4 cellular contexts compared by ENCODE assay signal in the genomic region with DNA sequence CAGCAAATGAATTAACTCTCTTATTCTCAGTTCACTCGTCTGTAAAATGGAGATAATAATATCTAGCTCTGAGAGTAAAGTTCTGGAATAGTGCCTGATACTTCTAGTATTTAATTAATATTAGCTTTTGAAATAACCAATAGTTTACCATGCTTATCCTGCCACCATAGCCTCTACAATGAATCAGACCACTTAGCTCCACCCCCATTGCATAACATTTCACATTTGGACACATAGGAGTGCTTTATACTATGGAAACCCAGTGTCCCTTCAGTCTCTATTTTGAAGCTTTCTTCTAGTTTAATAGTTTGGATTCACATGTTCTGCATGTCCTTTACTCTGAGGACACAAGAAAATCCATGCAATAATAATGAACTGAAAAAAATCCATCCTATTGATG.
"Had no signal": no experiment of that assay in that cellular context is flagged by ENCODE, and none has a peak within 500 bp of the region (broad histone marks: within the 10 kb centered on the region; RNA-seq: fewer than 3 reads in every experiment).

No MANE protein-coding gene starts in this region.

- ATAC-seq: GM23338 had no signal

- H2AFZ ChIP-seq: GM23338 had no signal

- H3K4me1 Mint-ChIP-seq: GM23338 had no signal

- DNase-seq: H9, HCEC 1CT, IMR-90 had no signal

- H3K9me3 Mint-ChIP-seq: H9 had no signal

- H3K4me3 ChIP-seq: GM23338 had no signal

- H3K4me2 ChIP-seq: GM23338 had no signal

- H3K27ac Mint-ChIP-seq: GM23338, H9 had no signal

- H3K4me3 Mint-ChIP-seq: GM23338, H9 had no signal
